In the genomic region with DNA sequence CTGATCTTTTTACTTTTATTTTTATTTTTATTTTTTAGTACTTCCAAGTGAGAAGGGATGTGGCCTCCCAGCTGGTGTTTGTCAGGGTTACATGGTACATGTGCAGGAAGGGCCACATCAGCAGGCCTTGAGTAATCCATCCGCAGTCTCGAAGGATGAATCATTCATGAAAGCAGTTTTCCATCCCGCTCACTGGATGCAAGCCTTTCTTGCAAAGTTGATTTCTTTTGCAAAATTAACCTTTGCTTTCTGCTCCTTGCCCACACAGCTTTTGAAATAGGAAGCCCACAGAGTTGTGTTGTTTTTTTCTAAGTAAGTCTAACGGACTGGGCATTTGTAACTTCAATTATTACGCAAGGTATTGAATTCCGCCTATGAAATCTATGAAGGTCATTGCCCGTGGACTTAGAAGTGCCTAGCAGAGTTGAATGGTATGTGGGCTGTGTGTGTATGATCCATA, we compare ENCODE assay signal across 8 cellular contexts.
A peak's percentile ranks its signal among the peaks of the same experiment; 100 is the strongest.
DNase-seq lines count a peak whose midpoint lies in the region; ATAC-seq lines count a peak whose summit lies in the region.

No MANE protein-coding gene starts in this region.

- no peak for ATAC-seq in HG03045 (IDR thresholded peaks at IDR 0.05; ENCODE audit: unreplicated experiment)

- DNase-seq in GM04503 (ENCODE audit: low read depth) (peak; percentile 94), RKO (ENCODE audit: low spot score) (peak; percentile 95), fibroblast of peridontal ligament (ENCODE audit: extremely low read depth) (peak; percentile 100), renal cortical epithelial cell (ENCODE audit: low read depth) (peak; percentile 99), cerebellar nuclear complex (lab: John Stamatoyannopoulos, UW) (no peak), mesenteric fat pad (ENCODE audit: low spot score) (no peak)
- no peak for DNase-seq in central memory CD4-positive, alpha-beta T cell

Comparison
In these comparisons a context has a peak if more than half of its experiments do, and no peak if none do; other contexts are left out.
1. DNase-seq: peak in GM04503 (single experiment), RKO (single experiment), fibroblast of peridontal ligament (single experiment) and renal cortical epithelial cell (single experiment); none in central memory CD4-positive, alpha-beta T cell (single experiment), cerebellar nuclear complex (0 of 2) and mesenteric fat pad (single experiment).